In the genomic region with DNA sequence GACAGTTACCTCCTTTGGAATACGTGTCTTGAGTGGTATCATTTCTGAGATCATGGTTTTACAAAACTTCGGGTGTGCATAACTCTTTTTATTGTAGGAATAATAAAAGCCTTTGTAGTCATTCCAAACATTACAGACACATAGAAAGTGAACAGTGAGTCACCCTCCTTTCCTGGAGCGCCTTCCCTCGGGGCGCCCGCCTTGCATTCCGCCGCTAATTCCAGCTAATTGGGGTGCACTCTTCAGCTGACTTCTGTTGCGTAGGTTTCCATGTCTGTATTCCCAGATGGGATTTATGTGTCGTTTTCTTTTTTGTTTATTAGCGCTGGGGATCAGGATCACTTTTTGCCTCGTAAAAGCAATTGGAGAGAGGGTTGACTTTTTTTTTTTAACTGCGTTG, we compare ENCODE assay signal across 11 cellular contexts. TPM values are rescaled to one million over a fixed set of nuclear protein-coding genes. Genes with fewer than 3 reads are reported as not detected.
DNase-seq lines count a peak whose midpoint lies in the region; ATAC-seq and TF ChIP-seq lines count a peak whose summit lies in the region.
"Had no signal": no experiment of that assay in that cellular context is flagged by ENCODE, and none has a peak within 500 bp of the region (broad histone marks: within the 10 kb centered on the region; RNA-seq: fewer than 3 reads in every experiment).

No MANE protein-coding gene starts in this region.

- H3K9ac ChIP-seq in H9 (ENCODE audit: extremely low read depth, insufficient read length, low read length), result no peak overlapping the region

- WGBS in H9 (ENCODE audit: extremely low coverage, insufficient read length, low lambda C conversion rate), result no CpG with 5 or more reads among the region's 13 CpGs

- H4K20me1 ChIP-seq in H9 (ENCODE audit: control insufficient read depth, insufficient read depth, insufficient read length), result peaks cover 4% of the 10 kb centered on the region

- peaks cover 17% of the 10 kb centered on the region for H3K36me3 ChIP-seq in RWPE2 (ENCODE audit: low read depth)
- H3K36me3 ChIP-seq in BE2C, result peaks cover 2% of the 10 kb centered on the region; the same call in 1 of the 2 replicates

- no peak overlapping the region for H2BK20ac ChIP-seq in H9 (ENCODE audit: low read depth, low read length, poor library complexity, severe bottlenecking)

- peaks cover 70 to 77% of the 10 kb centered on the region in 2 experiments for H3K4me1 Mint-ChIP-seq in H9

- H2BK5ac ChIP-seq in H9 (ENCODE audit: insufficient read length, low read length), result no peak overlapping the region

- intact Hi-C loops in sciatic nerve (cut with DNase I), result no loop called here

- no peak overlapping the region for H2BK120ac ChIP-seq in H9 (ENCODE audit: low read depth, low read length, poor library complexity, severe bottlenecking)

- H3K4me3 ChIP-seq in RWPE2 (ENCODE audit: severe bottlenecking) (no peak overlapping the region), BE2C (ENCODE audit: low read depth, low read length) (no peak overlapping the region)

- H2AK5ac ChIP-seq in H9 (ENCODE audit: insufficient read length, low read length), result no peak overlapping the region

- no peak overlapping the region for H4K5ac ChIP-seq in H9 (ENCODE audit: insufficient read length, low read depth, low read length)

- H2BK12ac ChIP-seq in H9 (ENCODE audit: insufficient read length, low read depth, low read length), result no peak overlapping the region

- H3K18ac ChIP-seq in H9 (ENCODE audit: insufficient read length, low read depth, low read length), result no peak overlapping the region

- no peak overlapping the region for H4K8ac ChIP-seq in H9 (replicated peaks; ENCODE audit: insufficient read length, low read depth, low read length)

- peak overlapping the region in 2 of 3 experiments; percentile 10 to 56; a peak in 1 of 7 replicates for H3K27ac Mint-ChIP-seq in H9
- H3K27ac Mint-ChIP-seq: stimulated activated memory B cell treated with anti-CD40 and anti-IgM and Interleukin-4, amounts not matched to agents 10 μg/mL and 1 μg/mL and 100 μg/mL, for 72 hours had no signal

- H3K4me1 ChIP-seq in H9 (ENCODE audit: insufficient read depth, low read length), result peaks cover 20% of the 10 kb centered on the region; the same call in 1 of the 2 replicates
- peaks cover 39% of the 10 kb centered on the region for H3K4me1 ChIP-seq in RWPE2 (ENCODE audit: insufficient read depth, poor library complexity, severe bottlenecking)
- H3K4me1 ChIP-seq in BE2C, result peaks cover 2% of the 10 kb centered on the region; the same call in 1 of the 2 replicates

- no peak overlapping the region for H2AFZ ChIP-seq in H9 (ENCODE audit: low read length)

- H3K14ac ChIP-seq in H9 (ENCODE audit: insufficient read depth, low read length), result no peak overlapping the region

- H3K23ac ChIP-seq in H9 (ENCODE audit: insufficient read length, low read depth, low read length), result no peak overlapping the region

- TF ChIP-seq CTCF in H9 (conservative IDR thresholded peaks at IDR 0.05) (no peak), RWPE2 (IDR thresholded peaks at IDR 0.05; ENCODE audit: poor library complexity, severe bottlenecking) (no peak), BE2C (IDR thresholded peaks at IDR 0.05; ENCODE audit: low read depth, low read length) (no peak)

- H3K36me3 Mint-ChIP-seq in H9 (ENCODE audit: insufficient read depth in 1 of 3, low read depth in 3 of 3), result peaks cover 7 to 32% (median 25%) of the 10 kb centered on the region in 3 experiments; a peak in 6 of 7 replicates
- H3K36me3 Mint-ChIP-seq: stimulated activated memory B cell treated with anti-CD40 and anti-IgM and Interleukin-4, amounts not matched to agents 10 μg/mL and 1 μg/mL and 100 μg/mL, for 72 hours had no signal

- H3K27ac ChIP-seq in H9 (ENCODE audit: insufficient read length, low read depth, low read length) (no peak overlapping the region), RWPE2 (ENCODE audit: poor library complexity, severe bottlenecking) (peak overlapping the region; percentile 93)

- DNase-seq in H9 (no peak), RWPE2 (ENCODE audit: low spot score) (no peak), sciatic nerve (ENCODE audit: low spot score) (no peak), DMS79 (lab: John Stamatoyannopoulos, UW) (no peak), BE2C (no peak)
- DNase-seq in effector CD8-positive, alpha-beta T cell (lab: John Stamatoyannopoulos, UW), result no peak
- no peak for DNase-seq in activated CD4-positive, alpha-beta T cell treated with anti-CD3 and anti-CD28 coated beads, Interleukin-2, amount 50 U/mL, for 48 hours
- DNase-seq: amniotic stem cell, NCI-H1092 had no signal

- H3K4me2 ChIP-seq in H9 (ENCODE audit: insufficient read depth, insufficient read length, low read length), result no peak overlapping the region

- H3K79me2 ChIP-seq in H9 (ENCODE audit: insufficient read depth, low read length), result peaks cover 18% of the 10 kb centered on the region; the same call in 1 of the 2 replicates

- peak; percentile 85 for ATAC-seq in RWPE2 (ENCODE audit: low read depth)
- peak; percentile 84 for ATAC-seq in esophagus mucosa
- ATAC-seq in sciatic nerve, result peak; percentile 56
- ATAC-seq: stimulated activated memory B cell treated with anti-CD40 and anti-IgM and Interleukin-4, amounts not matched to agents 10 μg/mL and 1 μg/mL and 100 μg/mL, for 72 hours had no signal

- no peak overlapping the region for H3K4ac ChIP-seq in H9 (ENCODE audit: low read depth, low read length)

- no peaks in the 10 kb centered on the region for H3K9me3 Mint-ChIP-seq in H9

- no peaks in the 10 kb centered on the region for H3K27me3 ChIP-seq in H9 (ENCODE audit: insufficient read depth, low read length)
- H3K27me3 ChIP-seq in RWPE2 (ENCODE audit: insufficient read depth, poor library complexity, severe bottlenecking), result no peaks in the 10 kb centered on the region
- no peaks in the 10 kb centered on the region for H3K27me3 ChIP-seq in BE2C

- H3K27me3 Mint-ChIP-seq in H9 (ENCODE audit: low read depth), result no peaks in the 10 kb centered on the region; the same call in 1 of the 2 replicates

- peaks cover 3% of the 10 kb centered on the region for H3K23me2 ChIP-seq in H9 (ENCODE audit: insufficient read length, low read depth, low read length, poor library complexity, severe bottlenecking)

- H3K9me3 ChIP-seq in H9 (ENCODE audit: control insufficient read depth, low read depth, low read length) (no peaks in the 10 kb centered on the region), RWPE2 (ENCODE audit: severe bottlenecking) (no peaks in the 10 kb centered on the region), BE2C (no peaks in the 10 kb centered on the region; the same call in 1 of the 2 replicates)

- no peak overlapping the region for H2BK15ac ChIP-seq in H9 (ENCODE audit: low read depth, low read length)

- no peak overlapping the region for H3K56ac ChIP-seq in H9 (ENCODE audit: insufficient read length, low read depth, low read length)

- H3K79me1 ChIP-seq in H9 (ENCODE audit: insufficient read depth, low read depth, low read length, poor library complexity, severe bottlenecking), result peaks cover 9% of the 10 kb centered on the region

- H3K4me3 Mint-ChIP-seq in H9, result no peak overlapping the region
- H3K4me3 Mint-ChIP-seq: stimulated activated memory B cell treated with anti-CD40 and anti-IgM and Interleukin-4, amounts not matched to agents 10 μg/mL and 1 μg/mL and 100 μg/mL, for 72 hours had no signal

- no peak overlapping the region for H3T11ph ChIP-seq in H9 (ENCODE audit: low read length)

- no peak overlapping the region for H4K91ac ChIP-seq in H9 (ENCODE audit: insufficient read length, low read depth, low read length)

RNA-seq across cellular contexts. Expression of a gene that starts 18.6 kb away (rescaled TPM):
- 88.5 and 93.8 TPM in 2 replicates for total RNA-seq in H9 (2021)
- 10.7 TPM for total RNA-seq in esophagus mucosa
- total RNA-seq in sciatic nerve, result 26.7 TPM
- polyA plus RNA-seq in BE2C (2012; ENCODE audit: insufficient read depth, insufficient read length, low read depth), result 9.0 TPM
